In genomic region chr19:38735257-38735686, GRCh38 we compare ENCODE assay signal across 8 cellular contexts. TPM values are rescaled to one million over a fixed set of nuclear protein-coding genes. Genes with fewer than 3 reads are reported as not detected.
DNase-seq lines count a peak whose midpoint lies in the region; ATAC-seq and TF ChIP-seq lines count a peak whose summit lies in the region.

No MANE protein-coding gene starts in this region.

- peaks cover 11% of the 10 kb centered on the region for H3K27me3 Mint-ChIP-seq in T-helper 1 cell treated with Interleukin-12 subunit alpha and Interleukin-12 subunit beta and Interleukin-4 antibody, amounts not matched to agents 30 μg/mL and 1 μg/mL, for 36 hours (ENCODE audit: low read depth)
- peaks cover 29% of the 10 kb centered on the region for H3K27me3 Mint-ChIP-seq in endothelial cell (ENCODE audit: unreplicated experiment)

- ATAC-seq in HG02885 (IDR thresholded peaks at IDR 0.05; ENCODE audit: poor library complexity, unreplicated experiment), result peak; percentile 41
- no peak for ATAC-seq in GM18520 (IDR thresholded peaks at IDR 0.05; ENCODE audit: unreplicated experiment)
- no peak for ATAC-seq in GM19035 (IDR thresholded peaks at IDR 0.05; ENCODE audit: unreplicated experiment)

- DNase-seq in endothelial cell (ENCODE audit: low spot score) (no peak), ovary (peak in 3 of 5 donors; percentile 37 to 53 (median 52)), caudate nucleus (lab: John Stamatoyannopoulos, UW) (no peak), GM03348 (ENCODE audit: low spot score) (no peak)

- intact Hi-C loops in ovary (cut with DNase I), result no loop called here

- no peak for TF ChIP-seq POLR2A in ovary (IDR thresholded peaks at IDR 0.05)

- peak overlapping the region; percentile 74 for H3K4me3 Mint-ChIP-seq in T-helper 1 cell treated with Interleukin-12 subunit alpha and Interleukin-12 subunit beta and Interleukin-4 antibody, amounts not matched to agents 30 μg/mL and 1 μg/mL, for 36 hours
- H3K4me3 Mint-ChIP-seq in endothelial cell (ENCODE audit: unreplicated experiment), result peak overlapping the region; percentile 59

- H3K36me3 Mint-ChIP-seq in T-helper 1 cell treated with Interleukin-12 subunit alpha and Interleukin-12 subunit beta and Interleukin-4 antibody, amounts not matched to agents 30 μg/mL and 1 μg/mL, for 36 hours (ENCODE audit: low read depth), result peaks cover 12% of the 10 kb centered on the region
- H3K36me3 Mint-ChIP-seq in endothelial cell (ENCODE audit: low read depth, unreplicated experiment), result peaks cover 25% of the 10 kb centered on the region

- no peaks in the 10 kb centered on the region for H3K4me1 ChIP-seq in ovary (ENCODE audit: insufficient read depth)

- no peak for TF ChIP-seq EP300 in ovary (IDR thresholded peaks at IDR 0.05)

- H3K9me3 ChIP-seq in ovary, result no peaks in the 10 kb centered on the region

- TF ChIP-seq CTCF in endothelial cell (IDR thresholded peaks at IDR 0.05; ENCODE audit: unreplicated experiment) (no peak), ovary (IDR thresholded peaks at IDR 0.05) (no peak)

- H3K9me3 Mint-ChIP-seq in T-helper 1 cell treated with Interleukin-12 subunit alpha and Interleukin-12 subunit beta and Interleukin-4 antibody, amounts not matched to agents 30 μg/mL and 1 μg/mL, for 36 hours, result no peaks in the 10 kb centered on the region
- no peaks in the 10 kb centered on the region for H3K9me3 Mint-ChIP-seq in endothelial cell (ENCODE audit: unreplicated experiment)

- 22 to 51% (median 42%) methylated on average over 11 to 18 of the region's 18 CpGs for WGBS in ovary, 3 donors

- no peaks in the 10 kb centered on the region for H3K27me3 ChIP-seq in ovary

- H3K27ac Mint-ChIP-seq in T-helper 1 cell treated with Interleukin-12 subunit alpha and Interleukin-12 subunit beta and Interleukin-4 antibody, amounts not matched to agents 30 μg/mL and 1 μg/mL, for 36 hours, result peak overlapping the region; percentile 85
- no peak overlapping the region for H3K27ac Mint-ChIP-seq in endothelial cell (ENCODE audit: unreplicated experiment)

- peaks cover 21% of the 10 kb centered on the region for H3K4me1 Mint-ChIP-seq in T-helper 1 cell treated with Interleukin-12 subunit alpha and Interleukin-12 subunit beta and Interleukin-4 antibody, amounts not matched to agents 30 μg/mL and 1 μg/mL, for 36 hours (ENCODE audit: low read depth)
- peaks cover 12% of the 10 kb centered on the region for H3K4me1 Mint-ChIP-seq in endothelial cell (ENCODE audit: unreplicated experiment)

- no peaks in the 10 kb centered on the region for H3K36me3 ChIP-seq in ovary

- H3K27ac ChIP-seq in ovary (peak overlapping the region; percentile 8 to 71), caudate nucleus (ENCODE audit: low read depth, low read length) (no peak overlapping the region)

- H3K4me3 ChIP-seq in ovary, result no peak overlapping the region

RNA-seq across cellular contexts. Expression of gene CAPN12, which starts 9.0 kb away (rescaled TPM):
- 2.9 TPM for total RNA-seq in endothelial cell (ENCODE audit: unreplicated experiment)
- total RNA-seq in ovary, result 1 to 10 TPM in 5 of 7 donors, under 1 TPM in 2; 0.81 to 8.0 (median 3.1) TPM
- polyA plus RNA-seq in ovary, result 1 to 10 TPM in 1 of 2 donors, under 1 TPM in 1; 0.22 to 3.6 TPM

RNA-seq across cellular contexts. Expression of gene LGALS7, which starts 38.0 kb away (rescaled TPM):
- total RNA-seq in endothelial cell (ENCODE audit: unreplicated experiment), result 3.6 TPM
- under 1 TPM in 2 of 7 donors, not detected in 5; 0.69 to 0.79 TPM for total RNA-seq in ovary
- under 1 TPM in 1 of 2 donors, not detected in 1; 0.84 TPM for polyA plus RNA-seq in ovary

RNA-seq across cellular contexts. Expression of gene LGALS7B, which starts 53.7 kb away (rescaled TPM):
- total RNA-seq in endothelial cell (ENCODE audit: unreplicated experiment), result 18.8 TPM
- total RNA-seq in ovary, result not detected
- not detected for polyA plus RNA-seq in ovary

Comparison
In these comparisons a context has a peak if more than half of its experiments do, and no peak if none do; other contexts are left out.
1. DNase-seq: peak in ovary (3 of 5); none in endothelial cell (single experiment), caudate nucleus (0 of 61) and GM03348 (single experiment).
2. RNA of gene LGALS7B, which starts 53.7 kb away (total RNA-seq): 18.8 TPM in endothelial cell (single experiment); not detected in ovary; every median in the first group is over 10 times any median in the second.